Comparison of ENCODE assay signal across 8 cellular contexts in genomic region chr7:158811461-158811860, GRCh38. TPM values are rescaled to one million over a fixed set of nuclear protein-coding genes. Genes with fewer than 3 reads are reported as not detected.
DNase-seq lines count a peak whose midpoint lies in the region; ATAC-seq and TF ChIP-seq lines count a peak whose summit lies in the region.

No MANE protein-coding gene starts in this region.

- H3K27ac ChIP-seq in BLaER1 = peak overlapping the region; percentile 33; the same call in 1 of the 2 replicates
- peak overlapping the region; percentile 71 for H3K27ac ChIP-seq in effector memory CD4-positive, alpha-beta T cell (ENCODE audit: insufficient read depth, low read length, poor library complexity, severe bottlenecking)

- peak overlapping the region; percentile 98 for H3K4me2 ChIP-seq in BLaER1

- TF ChIP-seq POLR2A in GM18505 (IDR thresholded peaks at IDR 0.05; ENCODE audit: borderline replicate concordance, extremely low read depth, insufficient read depth, insufficient read length) = no peak

- H3K9me3 ChIP-seq in BLaER1 = peaks cover 37% of the 10 kb centered on the region
- H3K9me3 ChIP-seq in effector memory CD4-positive, alpha-beta T cell (ENCODE audit: control insufficient read depth, low read length) = no peaks in the 10 kb centered on the region

- DNase-seq in T-helper 22 cell (ENCODE audit: low read depth) = peak; percentile 12
- no peak for DNase-seq in effector memory CD4-positive, alpha-beta T cell
- peak; percentile 92 for DNase-seq in renal cortical epithelial cell (ENCODE audit: low read depth)
- no peak for DNase-seq in epidermal melanocyte (ENCODE audit: insufficient read length, low spot score)

- ATAC-seq in HG03342 (IDR thresholded peaks at IDR 0.05; ENCODE audit: unreplicated experiment) (no peak), GM18505 (IDR thresholded peaks at IDR 0.05; ENCODE audit: unreplicated experiment) (no peak), GM21737 (IDR thresholded peaks at IDR 0.05; ENCODE audit: unreplicated experiment) (no peak)

- peaks cover 51% of the 10 kb centered on the region for H3K36me3 ChIP-seq in BLaER1
- H3K36me3 ChIP-seq in effector memory CD4-positive, alpha-beta T cell (ENCODE audit: control insufficient read depth, insufficient read depth, low read length) = peaks cover 11% of the 10 kb centered on the region

- H3K27me3 ChIP-seq in BLaER1 = no peaks in the 10 kb centered on the region
- H3K27me3 ChIP-seq in effector memory CD4-positive, alpha-beta T cell (replicated peaks; ENCODE audit: control insufficient read depth, insufficient read depth, low read length, poor library complexity, severe bottlenecking) = no peaks in the 10 kb centered on the region

- H3K4me1 ChIP-seq in BLaER1 = peaks cover 61% of the 10 kb centered on the region
- peaks cover 58% of the 10 kb centered on the region for H3K4me1 ChIP-seq in effector memory CD4-positive, alpha-beta T cell (ENCODE audit: control insufficient read depth, insufficient read depth, low read length, poor library complexity, severe bottlenecking)

- no peak overlapping the region for H3K9ac ChIP-seq in BLaER1

- H3K4me3 ChIP-seq in BLaER1 = no peak overlapping the region
- peak overlapping the region; percentile 27 for H3K4me3 ChIP-seq in effector memory CD4-positive, alpha-beta T cell (ENCODE audit: insufficient read depth, low read depth, low read length, poor library complexity, severe bottlenecking)

- H4K20me1 ChIP-seq in BLaER1 = peaks cover 76% of the 10 kb centered on the region

RNA-seq across cellular contexts. Expression of gene ESYT2, which starts 17.8 kb away (rescaled TPM):
- total RNA-seq in renal cortical epithelial cell = 134 and 226 TPM in 2 replicates

RNA-seq across cellular contexts. Expression of gene DYNC2I1, which starts 44.9 kb away (rescaled TPM):
- total RNA-seq in renal cortical epithelial cell = 4.2 and 17.5 TPM in 2 replicates

Comparison
In these comparisons a context has a peak if more than half of its experiments do, and no peak if none do; other contexts are left out.
1. DNase-seq: peak in T-helper 22 cell (single experiment) and renal cortical epithelial cell (single experiment); none in effector memory CD4-positive, alpha-beta T cell (0 of 3) and epidermal melanocyte (single experiment).